In genomic region chr3:77467702-77468407, GRCh38 we compare ENCODE assay signal across 17 cellular contexts.
DNase-seq lines count a peak whose midpoint lies in the region; ATAC-seq, FAIRE-seq and TF ChIP-seq lines count a peak whose summit lies in the region.
"Had no signal": no experiment of that assay in that cellular context is flagged by ENCODE, and none has a peak within 500 bp of the region (broad histone marks: within the 10 kb centered on the region; RNA-seq: fewer than 3 reads in every experiment).

No MANE protein-coding gene starts in this region.

- H3K4me1 Mint-ChIP-seq in T-helper 17 cell: no peaks in the 10 kb centered on the region

- H3K27ac Mint-ChIP-seq in T-helper 17 cell: no peak overlapping the region
- H3K27ac Mint-ChIP-seq: activated T-cell treated with anti-CD3 and anti-CD28 coated beads, Interleukin-2, amount 50 U/mL, for 72 hours had no signal

- ATAC-seq in thoracic aorta (ENCODE audit: insufficient number of reproducible peaks, low FRiP score, low read depth) (no peak), T-helper 17 cell (no peak), GM18867 (IDR thresholded peaks at IDR 0.05; ENCODE audit: unreplicated experiment) (no peak)
- ATAC-seq: activated T-cell treated with anti-CD3 and anti-CD28 coated beads, Interleukin-2, amount 50 U/mL, for 72 hours; esophagus mucosa had no signal

- H3K4me3 Mint-ChIP-seq in T-helper 17 cell: no peak overlapping the region
- H3K4me3 Mint-ChIP-seq: activated T-cell treated with anti-CD3 and anti-CD28 coated beads, Interleukin-2, amount 50 U/mL, for 72 hours had no signal

- H3K27ac ChIP-seq in kidney (ENCODE audit: low read depth in 2 of 2, low read length in 2 of 2): no peak overlapping the region
- H3K27ac ChIP-seq in thoracic aorta: peak overlapping the region; percentile 18 to 32
- no peak overlapping the region for H3K27ac ChIP-seq in MM.1S (ENCODE audit: low read length)
- H3K27ac ChIP-seq: breast epithelium, parathyroid adenoma, suprapubic skin had no signal

- H3K79me2 ChIP-seq in MM.1S (ENCODE audit: low read length): no peaks in the 10 kb centered on the region
- H3K79me2 ChIP-seq: parathyroid adenoma had no signal

- H3K9ac ChIP-seq in kidney (ENCODE audit: low read length in 2 of 2): no peak overlapping the region
- no peak overlapping the region for H3K9ac ChIP-seq in MM.1S (ENCODE audit: low read length)
- H3K9ac ChIP-seq: parathyroid adenoma, SK-N-SH had no signal

- TF ChIP-seq CTCF in kidney (IDR thresholded peaks at IDR 0.05; ENCODE audit: borderline replicate concordance, extremely low read depth, insufficient read depth) (no peak), thoracic aorta (IDR thresholded peaks at IDR 0.05) (no peak), MM.1S (IDR thresholded peaks at IDR 0.05; ENCODE audit: low read length) (no peak)

- no peaks in the 10 kb centered on the region for H3K27me3 Mint-ChIP-seq in T-helper 17 cell

- no peaks in the 10 kb centered on the region for H3K36me3 Mint-ChIP-seq in T-helper 17 cell (ENCODE audit: low read depth)

- H3F3A ChIP-seq in MM.1S (ENCODE audit: insufficient read depth, low read length): no peaks in the 10 kb centered on the region

- H2AFZ ChIP-seq in MM.1S (ENCODE audit: low read length): no peak overlapping the region
- H2AFZ ChIP-seq: parathyroid adenoma had no signal

- H3K27me3 ChIP-seq in thoracic aorta (replicated peaks; ENCODE audit: insufficient read depth): no peaks in the 10 kb centered on the region
- H3K27me3 ChIP-seq in MM.1S (replicated peaks; ENCODE audit: insufficient read depth, low read length): no peaks in the 10 kb centered on the region
- H3K27me3 ChIP-seq: breast epithelium, suprapubic skin had no signal

- H3K9me3 ChIP-seq in kidney (ENCODE audit: control insufficient read depth in 1 of 2, low read length in 2 of 2): no peaks in the 10 kb centered on the region
- H3K9me3 ChIP-seq in thoracic aorta: no peaks in the 10 kb centered on the region
- H3K9me3 ChIP-seq in MM.1S (replicated peaks; ENCODE audit: insufficient read depth, low read length): no peaks in the 10 kb centered on the region
- H3K9me3 ChIP-seq in T-helper 17 cell (ENCODE audit: control insufficient read depth, low read length, poor library complexity, severe bottlenecking): no peaks in the 10 kb centered on the region
- H3K9me3 ChIP-seq: breast epithelium, SK-N-SH, suprapubic skin had no signal

- H3K4me3 ChIP-seq in kidney (ENCODE audit: low read length in 2 of 2) (peak overlapping the region in 1 of 2 donors; percentile 33), thoracic aorta (peak overlapping the region; percentile 21), MM.1S (ENCODE audit: low read length) (no peak overlapping the region)
- H3K4me3 ChIP-seq: breast epithelium, suprapubic skin had no signal

- DNase-seq in NCI-H2081 (lab: John Stamatoyannopoulos, UW) (peak; percentile 20 to 49), NCI-H2081 treated with DMSO at 0.1 percent for 48 hours (lab: John Stamatoyannopoulos, UW) (no peak), astrocyte of the hippocampus (ENCODE audit: low read depth, low spot score) (peak; percentile 36), kidney (no peak), thoracic aorta (ENCODE audit: low spot score) (no peak), MM.1S (no peak), T-helper 17 cell (no peak)
- DNase-seq: activated T-cell treated with anti-CD3 and anti-CD28 coated beads, Interleukin-2, amount 50 U/mL, for 72 hours; NK-92 treated with Interleukin-12 subunit alpha and Interleukin-12 subunit beta, amount 100 ng/mL, for 24 hours; SK-N-SH had no signal

- peaks cover 6 to 13% of the 10 kb centered on the region in 2 donors for H3K4me1 ChIP-seq in kidney (ENCODE audit: control insufficient read depth in 1 of 2, insufficient read depth in 1 of 2, low read depth in 1 of 2, low read length in 2 of 2)
- peaks cover 6 to 36% of the 10 kb centered on the region in 2 donors for H3K4me1 ChIP-seq in thoracic aorta (ENCODE audit: control insufficient read depth in 1 of 2, low read depth in 2 of 2)
- no peaks in the 10 kb centered on the region for H3K4me1 ChIP-seq in MM.1S (ENCODE audit: low read length)
- H3K4me1 ChIP-seq: breast epithelium, parathyroid adenoma had no signal

- no peaks in the 10 kb centered on the region for H3K9me2 ChIP-seq in MM.1S (replicated peaks; ENCODE audit: insufficient read depth, low read length)
- H3K9me2 ChIP-seq: SK-N-SH had no signal

- FAIRE-seq in kidney (lab: Jason Lieb, UNC): peak; percentile 76
- FAIRE-seq: A204.1, keratinocyte had no signal

- H4K20me1 ChIP-seq in MM.1S (ENCODE audit: insufficient read depth, low read length): no peaks in the 10 kb centered on the region

- H3K36me3 ChIP-seq in kidney (ENCODE audit: control insufficient read depth in 1 of 2, insufficient read depth in 2 of 2, low read length in 2 of 2): no peaks in the 10 kb centered on the region
- no peaks in the 10 kb centered on the region for H3K36me3 ChIP-seq in thoracic aorta
- H3K36me3 ChIP-seq in MM.1S (replicated peaks; ENCODE audit: insufficient read depth, low read length): no peaks in the 10 kb centered on the region
- H3K36me3 ChIP-seq: breast epithelium, suprapubic skin had no signal

- intact Hi-C loops in kidney (cut with DNase I): no loop called here

- no peak overlapping the region for H3K4me2 ChIP-seq in MM.1S (ENCODE audit: low read depth, low read length)
- H3K4me2 ChIP-seq: SK-N-SH had no signal

Comparison
In these comparisons a context has a peak if more than half of its experiments do, and no peak if none do; other contexts are left out.
1. DNase-seq: peak in NCI-H2081 (2 of 2) and astrocyte of the hippocampus (single experiment); none in NCI-H2081 treated with DMSO at 0.1 percent for 48 hours (single experiment), kidney (single experiment), thoracic aorta (single experiment), MM.1S (single experiment) and T-helper 17 cell (0 of 3).
2. H3K27ac ChIP-seq: peak in thoracic aorta (2 of 2); none in kidney (0 of 2) and MM.1S (single experiment).